Comparison of ENCODE assay signal across 1 cellular context in genomic region chr19:5961969-5962945, GRCh38.
TF ChIP-seq lines count a peak whose summit lies in the region.

No MANE protein-coding gene starts in this region.

TF ChIP-seq in HepG2, 621 proteins besides CTCF, POLR2A, EP300 and RAD21 (continued from another document and continues in another):
- TF ChIP-seq ZNF710 (CRISPR knock-in tag; IDR thresholded peaks at IDR 0.05; ENCODE audit: borderline replicate concordance) (peak; percentile 96), CENPT (CRISPR knock-in tag; IDR thresholded peaks at IDR 0.05; ENCODE audit: low read depth) (no peak), MLLT10 (CRISPR knock-in tag; IDR thresholded peaks at IDR 0.05) (no peak), ZNF598 (CRISPR knock-in tag; IDR thresholded peaks at IDR 0.05; ENCODE audit: borderline replicate concordance) (0 out of 2 replicates have a peak, but pooled peaks have one; percentile 18), RELA (CRISPR knock-in tag; IDR thresholded peaks at IDR 0.05) (peak; percentile 33; the same call in 1 of the 2 replicates), ZUFSP (CRISPR knock-in tag; IDR thresholded peaks at IDR 0.05; ENCODE audit: borderline replicate concordance) (no peak), ISX (CRISPR knock-in tag; conservative IDR thresholded peaks at IDR 0.05) (no peak), ARNTL (CRISPR knock-in tag; IDR thresholded peaks at IDR 0.05) (peak; percentile 89), ZNF276 (CRISPR knock-in tag; IDR thresholded peaks at IDR 0.05; ENCODE audit: low read depth) (peak; percentile 29; the same call in 1 of the 2 replicates), HNRNPL (IDR thresholded peaks at IDR 0.05; ENCODE audit: low read depth, low read length) (0 out of 2 replicates have a peak, but pooled peaks have one; percentile 18), HMG20B (CRISPR knock-in tag; conservative IDR thresholded peaks at IDR 0.05) (no peak; the same call in 1 of the 2 replicates), RBFOX2 (IDR thresholded peaks at IDR 0.05; ENCODE audit: low read depth, low read length) (no peak), TCF12 (IDR thresholded peaks at IDR 0.05) (no peak), TCF12 (CRISPR knock-in tag; IDR thresholded peaks at IDR 0.05) (0 out of 2 replicates have a peak, but pooled peaks have one; percentile 94), THAP8 (CRISPR knock-in tag; IDR thresholded peaks at IDR 0.05; ENCODE audit: borderline replicate concordance) (no peak), CENPBD1 (CRISPR knock-in tag; IDR thresholded peaks at IDR 0.05; ENCODE audit: borderline replicate concordance, low read depth) (no peak), CHD4 (IDR thresholded peaks at IDR 0.05; ENCODE audit: borderline replicate concordance, low read length) (peak; percentile 93), ZNF589 (CRISPR knock-in tag; conservative IDR thresholded peaks at IDR 0.05) (peak; percentile 96), ZNF747 (CRISPR knock-in tag; IDR thresholded peaks at IDR 0.05; ENCODE audit: borderline replicate concordance) (peak; percentile 85; the same call in 1 of the 2 replicates), ZBTB7B (CRISPR knock-in tag; IDR thresholded peaks at IDR 0.05) (peak; percentile 94; the same call in 1 of the 2 replicates), ZBTB26 (CRISPR knock-in tag; IDR thresholded peaks at IDR 0.05; ENCODE audit: borderline replicate concordance) (peak; percentile 17), MXD3 (CRISPR knock-in tag; IDR thresholded peaks at IDR 0.05) (peak; percentile 46; the same call in 1 of the 2 replicates), NFIC (IDR thresholded peaks at IDR 0.05; ENCODE audit: low read length) (peak; percentile 78), TARDBP (CRISPR knock-in tag; IDR thresholded peaks at IDR 0.05) (peak; percentile 98), SP5 (CRISPR knock-in tag; IDR thresholded peaks at IDR 0.05; ENCODE audit: borderline replicate concordance, low read depth) (peak; percentile 73), AHDC1 (CRISPR knock-in tag; IDR thresholded peaks at IDR 0.05; ENCODE audit: borderline replicate concordance) (peak; percentile 91; the same call in 1 of the 2 replicates), TFAP4 (IDR thresholded peaks at IDR 0.05; ENCODE audit: borderline replicate concordance, low read depth) (peak; percentile 99), MEF2D (CRISPR knock-in tag; IDR thresholded peaks at IDR 0.05) (peak; percentile 90), ELF4 (CRISPR knock-in tag; IDR thresholded peaks at IDR 0.05; ENCODE audit: borderline replicate concordance) (peak; percentile 16; the same call in 1 of the 2 replicates), ATF1 (CRISPR knock-in tag; IDR thresholded peaks at IDR 0.05) (peak; percentile 84), DPF2 (CRISPR knock-in tag; IDR thresholded peaks at IDR 0.05; ENCODE audit: borderline replicate concordance, low read depth) (peak; percentile 93), MXD4 (CRISPR knock-in tag; IDR thresholded peaks at IDR 0.05) (peak; percentile 86), RFXANK (CRISPR knock-in tag; IDR thresholded peaks at IDR 0.05) (0 out of 2 replicates have a peak, but pooled peaks have one; percentile 35), CCDC6 (CRISPR knock-in tag; IDR thresholded peaks at IDR 0.05) (peak; percentile 90; the same call in 1 of the 2 replicates), TERF1 (CRISPR knock-in tag; IDR thresholded peaks at IDR 0.05) (no peak), ZNF605 (CRISPR knock-in tag; IDR thresholded peaks at IDR 0.05) (peak; percentile 94), TBL1XR1 (IDR thresholded peaks at IDR 0.05; ENCODE audit: borderline replicate concordance, low read length, partially characterized antibody) (peak; percentile 33), ELK4 (CRISPR knock-in tag; IDR thresholded peaks at IDR 0.05; ENCODE audit: borderline replicate concordance) (no peak), GMEB1 (CRISPR knock-in tag; IDR thresholded peaks at IDR 0.05; ENCODE audit: borderline replicate concordance) (peak; percentile 53; the same call in 1 of the 2 replicates), SYNCRIP (IDR thresholded peaks at IDR 0.05; ENCODE audit: insufficient read depth, low read depth, low read length) (no peak), ZNF773 (CRISPR knock-in tag; IDR thresholded peaks at IDR 0.05; ENCODE audit: borderline replicate concordance) (no peak), ZNF12 (CRISPR knock-in tag; IDR thresholded peaks at IDR 0.05) (no peak), ZNF335 (CRISPR knock-in tag; IDR thresholded peaks at IDR 0.05) (peak; percentile 89)
